ENCODE assay signal across 1 cellular context in the genomic region with DNA sequence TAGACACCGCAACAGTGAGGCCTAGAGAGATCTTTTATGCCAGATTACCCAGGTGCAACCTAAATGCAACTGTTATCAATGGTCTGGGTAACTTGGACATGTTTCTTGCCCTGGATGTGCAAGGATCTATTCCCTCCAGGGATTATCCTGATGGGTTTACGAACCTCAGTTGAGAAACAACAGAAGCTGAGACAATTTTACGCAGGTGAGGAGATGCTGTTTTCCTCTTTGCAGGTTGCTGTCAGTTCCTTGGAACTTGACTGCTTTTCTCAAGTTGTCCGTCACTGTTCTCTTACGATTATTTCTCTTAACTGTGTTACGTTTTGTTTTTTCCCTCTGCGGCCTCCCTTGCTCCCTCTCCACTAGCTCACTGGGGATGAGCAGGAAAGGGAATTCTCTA.
TF ChIP-seq lines count a peak whose summit lies in the region.

No MANE protein-coding gene starts in this region.

TF ChIP-seq in liver, 16 proteins besides CTCF, POLR2A, EP300 and RAD21 (continued from another document):
- TF ChIP-seq, protein P1, sequence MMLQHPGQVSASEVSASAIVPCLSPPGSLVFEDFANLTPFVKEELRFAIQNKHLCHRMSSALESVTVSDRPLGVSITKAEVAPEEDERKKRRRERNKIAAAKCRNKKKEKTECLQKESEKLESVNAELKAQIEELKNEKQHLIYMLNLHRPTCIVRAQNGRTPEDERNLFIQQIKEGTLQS (IDR thresholded peaks at IDR 0.05) = no peak
- TF ChIP-seq YY1 (IDR thresholded peaks at IDR 0.05) (no peak), FOXA2 (IDR thresholded peaks at IDR 0.05) (no peak), HNF4G (IDR thresholded peaks at IDR 0.05) (no peak), HNF4A (conservative IDR thresholded peaks at IDR 0.05) (no peak), SP1 (IDR thresholded peaks at IDR 0.05) (no peak), EGR1 (IDR thresholded peaks at IDR 0.05; ENCODE audit: low read depth in 2 of 2) (no peak)
